Comparison of ENCODE assay signal across 8 cellular contexts in the genomic region with DNA sequence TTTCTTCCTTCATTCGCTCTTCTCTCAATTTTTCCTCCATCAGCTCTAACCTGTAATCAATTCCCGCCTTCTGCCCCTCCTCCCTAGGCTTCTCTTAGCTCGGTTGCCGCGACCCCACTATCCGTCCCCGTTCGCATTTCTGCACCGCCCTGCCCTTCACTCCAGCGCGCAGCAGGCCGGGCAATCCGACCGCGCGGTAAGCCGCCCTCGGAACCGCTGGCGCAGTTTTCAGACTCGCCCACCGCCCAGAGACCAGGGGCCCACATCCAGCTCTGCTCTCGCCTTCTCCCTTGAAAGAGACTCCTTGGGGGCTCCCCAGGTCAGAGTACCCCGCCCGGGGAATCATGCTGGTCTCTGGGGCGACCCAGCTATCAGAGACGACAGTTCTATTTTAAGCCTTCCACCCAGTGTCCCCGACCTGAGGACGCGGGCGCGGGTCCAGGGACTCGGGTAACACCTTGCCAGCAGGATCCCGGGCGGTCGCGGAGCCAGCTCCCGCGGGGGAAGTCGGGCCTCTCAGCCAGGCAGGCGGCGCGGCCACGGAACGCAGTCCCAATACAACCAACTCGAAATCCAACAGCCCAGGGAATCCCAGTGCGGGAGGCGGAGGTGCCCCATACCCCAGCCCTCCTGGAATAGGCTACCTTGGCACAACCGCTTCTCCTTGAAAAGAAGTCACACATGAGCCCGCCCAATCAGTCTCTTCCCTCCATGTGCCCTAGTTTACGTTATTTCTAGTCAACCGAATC. TPM values are rescaled to one million over a fixed set of nuclear protein-coding genes. Genes with fewer than 3 reads are reported as not detected.
DNase-seq lines count a peak whose midpoint lies in the region; ATAC-seq and TF ChIP-seq lines count a peak whose summit lies in the region.
"Had no signal": no experiment of that assay in that cellular context is flagged by ENCODE, and none has a peak within 500 bp of the region (broad histone marks: within the 10 kb centered on the region; RNA-seq: fewer than 3 reads in every experiment).

No MANE protein-coding gene starts in this region.

- no peaks in the 10 kb centered on the region for H3F3A ChIP-seq in smooth muscle cell (ENCODE audit: low read depth)

- H3K27ac ChIP-seq in HUES48 (ENCODE audit: low read depth, low read length) (no peak overlapping the region), smooth muscle cell (ENCODE audit: low read depth) (no peak overlapping the region)

- no peaks in the 10 kb centered on the region for H4K20me1 ChIP-seq in smooth muscle cell (ENCODE audit: low read depth)

- H2AFZ ChIP-seq in smooth muscle cell (ENCODE audit: low read depth), result peak overlapping the region; percentile 63

- no peaks in the 10 kb centered on the region for H3K36me3 Mint-ChIP-seq in brain

- no peak for ATAC-seq in HG02885 (IDR thresholded peaks at IDR 0.05; ENCODE audit: poor library complexity, unreplicated experiment)
- no peak for ATAC-seq in GM19324 (IDR thresholded peaks at IDR 0.05; ENCODE audit: low FRiP score, unreplicated experiment)
- ATAC-seq in GM21576 (IDR thresholded peaks at IDR 0.05; ENCODE audit: unreplicated experiment), result no peak

- H3K79me2 ChIP-seq in smooth muscle cell (ENCODE audit: low read depth), result no peaks in the 10 kb centered on the region

- peak overlapping the region; percentile 87 for H3K4me2 ChIP-seq in smooth muscle cell

- H3K27me3 Mint-ChIP-seq in brain, result peaks cover 82% of the 10 kb centered on the region

- H3K4me3 Mint-ChIP-seq in brain, result peak overlapping the region; percentile 31 to 88 (median 80)

- H3K4me3 ChIP-seq in HUES48 (ENCODE audit: low read depth, low read length) (peak overlapping the region; percentile 67), smooth muscle cell (peak overlapping the region; percentile 51)

- peaks cover 8% of the 10 kb centered on the region for H3K4me1 ChIP-seq in HUES48 (ENCODE audit: control insufficient read depth, insufficient read depth, low read length)
- H3K4me1 ChIP-seq in smooth muscle cell (ENCODE audit: low read depth), result peaks cover 3% of the 10 kb centered on the region

- peaks cover 0 to 7% (median 0%) of the 10 kb centered on the region in 5 experiments for H3K9me3 Mint-ChIP-seq in brain

- H3K36me3 ChIP-seq in HUES48 (ENCODE audit: control insufficient read depth, insufficient read depth, low read length) (no peaks in the 10 kb centered on the region), smooth muscle cell (ENCODE audit: low read depth) (no peaks in the 10 kb centered on the region)

- H3K27me3 ChIP-seq in HUES48 (ENCODE audit: control insufficient read depth, insufficient read depth, low read length) (peaks cover 53% of the 10 kb centered on the region), smooth muscle cell (ENCODE audit: low read depth) (peaks cover 68% of the 10 kb centered on the region)

- peaks cover 10% of the 10 kb centered on the region for H3K4me1 Mint-ChIP-seq in brain

- WGBS in smooth muscle cell (ENCODE audit: low lambda C conversion rate), result 8% methylated on average over 50 of the region's 52 CpGs

- H3K9me3 ChIP-seq in HUES48 (ENCODE audit: control insufficient read depth, insufficient read depth, low read length) (0 out of 2 replicates have a peak, but pooled peaks cover 4% of the 10 kb centered on the region), smooth muscle cell (replicated peaks; ENCODE audit: low read depth) (no peaks in the 10 kb centered on the region)

- no peak for TF ChIP-seq CTCF in brain (conservative IDR thresholded peaks at IDR 0.05)
- TF ChIP-seq CTCF in smooth muscle cell (IDR thresholded peaks at IDR 0.05; ENCODE audit: borderline replicate concordance, insufficient read depth, poor library complexity, severe bottlenecking), result no peak

- H3K27ac Mint-ChIP-seq in brain, result no peak overlapping the region

- H3K9ac ChIP-seq in HUES48 (ENCODE audit: low read depth, low read length), result no peak overlapping the region
- no peak overlapping the region for H3K9ac ChIP-seq in smooth muscle cell (ENCODE audit: low read depth)

- DNase-seq in iPS-NIHi11 (ENCODE audit: low spot score) (peak; percentile 42), smooth muscle cell (lab: John Stamatoyannopoulos, UW; ENCODE audit: unreplicated experiment) (no peak)
- DNase-seq: NCI-H774 had no signal

RNA-seq across cellular contexts. Expression of a gene that starts 5.7 kb away (rescaled TPM):
- polyA plus RNA-seq in brain (ENCODE audit: insufficient read depth, low read depth, low replicate concordance), result not detected
- total RNA-seq in smooth muscle cell, result 2.5 and 2.7 TPM in 2 replicates
- polyA plus RNA-seq in smooth muscle cell, result 0.77 and 1.6 TPM in 2 replicates
